In the genomic region with DNA sequence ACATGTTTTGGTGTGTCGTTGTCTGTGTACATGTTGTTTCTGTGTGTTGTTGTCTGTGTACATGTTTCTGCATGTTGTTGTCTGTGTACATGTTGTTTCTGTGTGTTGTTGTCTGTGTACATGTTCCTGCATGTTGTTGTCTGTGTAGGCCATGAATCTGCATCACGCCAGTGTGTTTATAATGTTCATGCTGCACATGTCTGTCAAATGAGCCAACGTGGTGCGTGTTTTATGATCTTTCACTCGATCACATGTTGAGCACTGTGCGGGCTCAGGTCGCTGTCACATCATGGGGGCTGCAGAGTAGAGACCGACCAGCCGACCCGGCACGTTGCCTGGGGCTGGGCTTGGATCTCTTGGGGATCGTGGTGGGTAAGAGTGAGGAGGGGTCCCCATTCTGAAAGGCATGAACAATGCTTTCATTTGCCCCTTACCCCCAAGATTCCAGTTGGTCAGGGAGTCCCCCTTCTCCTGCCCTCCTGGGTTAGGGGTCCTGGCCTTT, we compare ENCODE assay signal across 25 cellular contexts.
"Had no signal": no experiment of that assay in that cellular context is flagged by ENCODE, and none has a peak within 500 bp of the region (broad histone marks: within the 10 kb centered on the region; RNA-seq: fewer than 3 reads in every experiment).

No MANE protein-coding gene starts in this region.

- H3K9me3 Mint-ChIP-seq: activated CD4-positive, alpha-beta T cell treated with anti-CD3 and anti-CD28 coated beads, Interleukin-2, amount 10 ng/mL, durations not matched to agents 24 days and 14 days; activated CD8-positive, alpha-beta T cell treated with anti-CD3 and anti-CD28 coated beads for 36 hours; neural crest cell had no signal

- ATAC-seq: activated CD8-positive, alpha-beta memory T cell treated with anti-CD3 and anti-CD28 coated beads, Interleukin-2, amount 10 ng/mL, durations not matched to agents 7 days and 5 days; activated CD8-positive, alpha-beta T cell treated with anti-CD3 and anti-CD28 coated beads for 36 hours; gastroesophageal sphincter; heart left ventricle; left colon had no signal

- H3K36me3 ChIP-seq: adrenal gland, ascending aorta, brain microvascular endothelial cell, gastroesophageal sphincter, heart left ventricle, lower lobe of right lung, upper lobe of left lung had no signal

- DNase-seq: activated CD4-positive, alpha-beta T cell treated with anti-CD3 and anti-CD28 coated beads, Interleukin-2, amount 10 ng/mL, durations not matched to agents 24 days and 14 days; activated CD8-positive, alpha-beta memory T cell treated with anti-CD3 and anti-CD28 coated beads, Interleukin-2, amount 10 ng/mL, durations not matched to agents 7 days and 5 days; activated CD8-positive, alpha-beta T cell treated with anti-CD3 and anti-CD28 coated beads for 36 hours; activated gamma-delta T cell; activated naive CD4-positive, alpha-beta T cell treated with anti-CD3 and anti-CD28 coated beads, Interleukin-2, amount 50 U/mL, for 16 hours; activated T-cell treated with anti-CD3 and anti-CD28 coated beads for 4 hours; adrenal gland; brain microvascular endothelial cell; islet precursor cell; left colon; lower lobe of right lung; mesendoderm; stimulated activated CD4-positive, alpha-beta T cell treated with anti-CD3 and anti-CD28 coated beads, Interleukin-2, amount 100 ng/mL, for 48 hours; stimulated activated CD8-positive, alpha-beta memory T cell treated with anti-CD3 and anti-CD28 coated beads, Interleukin-4, amount 100 ng/mL, for 48 hours; stimulated activated naive CD4-positive, alpha-beta T cell; T-helper 2 cell; upper lobe of left lung had no signal

- H3K36me3 Mint-ChIP-seq: activated CD8-positive, alpha-beta memory T cell treated with anti-CD3 and anti-CD28 coated beads, Interleukin-2, amount 10 ng/mL, durations not matched to agents 7 days and 5 days had no signal

- H3K4me3 Mint-ChIP-seq: activated CD4-positive, alpha-beta T cell treated with anti-CD3 and anti-CD28 coated beads, Interleukin-2, amount 10 ng/mL, durations not matched to agents 24 days and 14 days; activated CD8-positive, alpha-beta memory T cell treated with anti-CD3 and anti-CD28 coated beads, Interleukin-2, amount 10 ng/mL, durations not matched to agents 7 days and 5 days; activated CD8-positive, alpha-beta T cell treated with anti-CD3 and anti-CD28 coated beads for 36 hours; central memory CD8-positive, alpha-beta T cell; neural crest cell had no signal

- H3K4me3 ChIP-seq: adrenal gland, ascending aorta, coronary artery, gastroesophageal sphincter, heart left ventricle, lower lobe of right lung, mucosa of descending colon, upper lobe of left lung had no signal

- H3K9me3 ChIP-seq: adrenal gland, ascending aorta, heart left ventricle, lower lobe of right lung, mucosa of descending colon had no signal

- H3K27ac ChIP-seq: adrenal gland, ascending aorta, brain microvascular endothelial cell, epithelial cell of prostate had no signal

- H3K27me3 ChIP-seq: adrenal gland, ascending aorta, upper lobe of left lung had no signal

- H3K27ac Mint-ChIP-seq: activated CD4-positive, alpha-beta T cell treated with anti-CD3 and anti-CD28 coated beads, Interleukin-2, amount 10 ng/mL, durations not matched to agents 24 days and 14 days; activated CD8-positive, alpha-beta memory T cell treated with anti-CD3 and anti-CD28 coated beads, Interleukin-2, amount 10 ng/mL, durations not matched to agents 7 days and 5 days had no signal

- H3K4me1 ChIP-seq: ascending aorta had no signal

- H3K27me3 Mint-ChIP-seq: activated CD8-positive, alpha-beta T cell treated with anti-CD3 and anti-CD28 coated beads for 36 hours; central memory CD8-positive, alpha-beta T cell had no signal
